ENCODE assay signal across 21 cellular contexts in the genomic region with DNA sequence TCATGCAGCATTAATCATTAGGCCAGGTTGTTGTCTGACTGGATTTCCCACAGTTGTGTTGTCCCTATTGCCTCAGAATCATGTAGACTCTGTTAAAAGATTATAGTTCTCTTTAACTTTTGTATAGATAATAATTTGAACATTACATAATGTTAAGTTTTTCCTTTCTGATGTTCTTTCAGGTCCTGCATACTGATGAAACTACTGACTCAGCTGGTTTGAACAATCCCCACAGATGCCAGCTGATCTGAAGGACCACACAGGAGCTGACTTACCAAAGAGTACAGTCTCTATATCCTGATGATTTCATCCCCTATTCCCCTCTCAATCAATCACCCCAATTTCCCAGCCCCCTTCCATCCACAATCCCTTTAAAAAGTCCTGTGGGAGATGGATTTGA.
A peak's percentile ranks its signal among the peaks of the same experiment; 100 is the strongest.
DNase-seq lines count a peak whose midpoint lies in the region; ATAC-seq, FAIRE-seq and TF ChIP-seq lines count a peak whose summit lies in the region.
"Had no signal": no experiment of that assay in that cellular context is flagged by ENCODE, and none has a peak within 500 bp of the region (broad histone marks: within the 10 kb centered on the region; RNA-seq: fewer than 3 reads in every experiment).

No MANE protein-coding gene starts in this region.

- TF ChIP-seq POLR2A in A549 (IDR thresholded peaks at IDR 0.05; ENCODE audit: low read length): no peak

- TF ChIP-seq CTCF in A549 (IDR thresholded peaks at IDR 0.05): no peak
- TF ChIP-seq CTCF in GM23338 (conservative IDR thresholded peaks at IDR 0.05; ENCODE audit: low read depth in 2 of 2): no peak
- no peak for TF ChIP-seq CTCF in epithelial cell of esophagus (IDR thresholded peaks at IDR 0.05; ENCODE audit: insufficient read depth, low read depth, low read length, missing control alignments)
- no peak for TF ChIP-seq CTCF in WERI-Rb-1 (IDR thresholded peaks at IDR 0.05; ENCODE audit: low read depth, low read length)

- H3K9me3 Mint-ChIP-seq in GM23338: no peaks in the 10 kb centered on the region

- H3K4me1 Mint-ChIP-seq in GM23338: no peaks in the 10 kb centered on the region
- H3K4me1 Mint-ChIP-seq: B cell had no signal

- H3K27me3 Mint-ChIP-seq in GM23338 (ENCODE audit: insufficient read depth, low read depth, poor library complexity): no peaks in the 10 kb centered on the region
- H3K27me3 Mint-ChIP-seq: B cell; CD4-positive, alpha-beta T cell had no signal

- FAIRE-seq in A549 (lab: Jason Lieb, UNC): no peak
- FAIRE-seq: D721Med, GM12891, GM19239 had no signal

- no peak overlapping the region for H3K4me3 ChIP-seq in A549
- H3K4me3 ChIP-seq in GM23338: no peak overlapping the region
- H3K4me3 ChIP-seq in epithelial cell of esophagus (ENCODE audit: low read length): no peak overlapping the region
- no peak overlapping the region for H3K4me3 ChIP-seq in WERI-Rb-1 (ENCODE audit: low read depth, low read length)
- H3K4me3 ChIP-seq: BLaER1 treated with 17β-estradiol and CSF1 and Interleukin-3, amounts not matched to agents 10 nM and 100 nM had no signal

- peak overlapping the region; percentile 39; the same call in 1 of the 2 replicates for H3K27ac Mint-ChIP-seq in GM23338
- H3K27ac Mint-ChIP-seq: B cell; CD4-positive, alpha-beta T cell; CD8-positive, alpha-beta T cell had no signal

- TF ChIP-seq RAD21 in A549 (conservative IDR thresholded peaks at IDR 0.05 in 1 of 2, IDR thresholded peaks at IDR 0.05 in 1 of 2): no peak

- no peaks in the 10 kb centered on the region for H3K9me2 ChIP-seq in GM23338 (ENCODE audit: insufficient read depth)

- ATAC-seq in A549 (no peak), GM23338 (no peak), left cardiac atrium (no peak), GM21619 (IDR thresholded peaks at IDR 0.05; ENCODE audit: unreplicated experiment) (no peak)
- ATAC-seq: CD8-positive, alpha-beta T cell had no signal

- intact Hi-C loops in left cardiac atrium (cut with DNase I): no loop called here

- no peaks in the 10 kb centered on the region for H3K79me2 ChIP-seq in GM23338 (replicated peaks; ENCODE audit: insufficient read depth)

- no peaks in the 10 kb centered on the region for H3K36me3 ChIP-seq in GM23338 (ENCODE audit: insufficient read depth)
- H3K36me3 ChIP-seq in WERI-Rb-1: no peaks in the 10 kb centered on the region
- H3K36me3 ChIP-seq: BLaER1 treated with 17β-estradiol and CSF1 and Interleukin-3, amounts not matched to agents 10 nM and 100 nM had no signal

- no peaks in the 10 kb centered on the region for H3F3A ChIP-seq in GM23338 (replicated peaks; ENCODE audit: low read depth)

- no peak overlapping the region for H3K4me3 Mint-ChIP-seq in GM23338
- H3K4me3 Mint-ChIP-seq: B cell; CD4-positive, alpha-beta T cell; CD8-positive, alpha-beta T cell had no signal

- H3K9me3 ChIP-seq in A549 (no peaks in the 10 kb centered on the region), WERI-Rb-1 (ENCODE audit: severe bottlenecking) (no peaks in the 10 kb centered on the region)
- H3K9me3 ChIP-seq: Caco-2 had no signal

- POLR2A ChIA-PET in A549 (lab: Yijun Ruan, JAX): no interaction called here

- H3K4me2 ChIP-seq in A549: no peak overlapping the region
- no peak overlapping the region for H3K4me2 ChIP-seq in GM23338
- H3K4me2 ChIP-seq: BLaER1 treated with 17β-estradiol and CSF1 and Interleukin-3, amounts not matched to agents 10 nM and 100 nM had no signal

- no peaks in the 10 kb centered on the region for H3K36me3 Mint-ChIP-seq in GM23338 (ENCODE audit: low read depth)
- H3K36me3 Mint-ChIP-seq: CD8-positive, alpha-beta T cell had no signal

- H2AFZ ChIP-seq in GM23338: no peak overlapping the region

- no peak for TF ChIP-seq EP300 in A549 (IDR thresholded peaks at IDR 0.05)

- H3K27ac ChIP-seq in A549 (no peak overlapping the region), GM23338 (ENCODE audit: low read depth) (no peak overlapping the region), WERI-Rb-1 (no peak overlapping the region)
- H3K27ac ChIP-seq: BLaER1 treated with 17β-estradiol and CSF1 and Interleukin-3, amounts not matched to agents 10 nM and 100 nM; C4-2B had no signal

- H3K4me1 ChIP-seq in A549: no peaks in the 10 kb centered on the region
- H3K4me1 ChIP-seq in GM23338 (ENCODE audit: insufficient read depth): no peaks in the 10 kb centered on the region
- H3K4me1 ChIP-seq: BLaER1 treated with 17β-estradiol and CSF1 and Interleukin-3, amounts not matched to agents 10 nM and 100 nM; Caco-2 had no signal

- H3K27me3 ChIP-seq in GM23338 (ENCODE audit: insufficient read depth): no peaks in the 10 kb centered on the region
- no peaks in the 10 kb centered on the region for H3K27me3 ChIP-seq in WERI-Rb-1 (ENCODE audit: insufficient read depth, low read depth, severe bottlenecking)
- H3K27me3 ChIP-seq: BLaER1 treated with 17β-estradiol and CSF1 and Interleukin-3, amounts not matched to agents 10 nM and 100 nM had no signal

- no peak for DNase-seq in A549 (ENCODE audit: low read depth in 1 of 2, low spot score in 1 of 2)
- DNase-seq in GM23338 (ENCODE audit: low spot score): no peak
- peak; percentile 21 for DNase-seq in amniotic epithelial cell (ENCODE audit: low read depth)
- DNase-seq in epithelial cell of esophagus (ENCODE audit: low read depth): peak; percentile 36
- no peak for DNase-seq in left cardiac atrium
- DNase-seq in WERI-Rb-1: no peak
- DNase-seq: 8988T; AML-193; Caco-2; Calu3; CD4-positive, alpha-beta T cell; CD8-positive, alpha-beta T cell; DMS79 treated with DMSO at 0.1 percent for 48 hours; GF-D8 had no signal

- no peaks in the 10 kb centered on the region for H4K20me1 ChIP-seq in GM23338 (replicated peaks; ENCODE audit: insufficient read depth)
- H4K20me1 ChIP-seq: BLaER1 treated with 17β-estradiol and CSF1 and Interleukin-3, amounts not matched to agents 10 nM and 100 nM had no signal

- CTCF ChIA-PET in A549 (lab: Yijun Ruan, JAX): no interaction called here

TF ChIP-seq in A549, 52 proteins besides CTCF, POLR2A, EP300 and RAD21:
- TF ChIP-seq MAFK (IDR thresholded peaks at IDR 0.05; ENCODE audit: partially characterized antibody) (peak; percentile 60), HOXA7 (CRISPR knock-in tag; IDR thresholded peaks at IDR 0.05) (no peak), SREBF2 (IDR thresholded peaks at IDR 0.05) (no peak), CHD2 (IDR thresholded peaks at IDR 0.05; ENCODE audit: low read length, partially characterized antibody) (no peak)

TF ChIP-seq in GM23338, 12 proteins besides CTCF, POLR2A, EP300 and RAD21:
- TF ChIP-seq, protein P1, sequence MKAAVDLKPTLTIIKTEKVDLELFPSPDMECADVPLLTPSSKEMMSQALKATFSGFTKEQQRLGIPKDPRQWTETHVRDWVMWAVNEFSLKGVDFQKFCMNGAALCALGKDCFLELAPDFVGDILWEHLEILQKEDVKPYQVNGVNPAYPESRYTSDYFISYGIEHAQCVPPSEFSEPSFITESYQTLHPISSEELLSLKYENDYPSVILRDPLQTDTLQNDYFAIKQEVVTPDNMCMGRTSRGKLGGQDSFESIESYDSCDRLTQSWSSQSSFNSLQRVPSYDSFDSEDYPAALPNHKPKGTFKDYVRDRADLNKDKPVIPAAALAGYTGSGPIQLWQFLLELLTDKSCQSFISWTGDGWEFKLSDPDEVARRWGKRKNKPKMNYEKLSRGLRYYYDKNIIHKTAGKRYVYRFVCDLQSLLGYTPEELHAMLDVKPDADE (IDR thresholded peaks at IDR 0.05): no peak
- TF ChIP-seq NANOG (IDR thresholded peaks at IDR 0.05; ENCODE audit: borderline replicate concordance): no peak
- TF ChIP-seq CREB1 (CRISPR knock-in tag; IDR thresholded peaks at IDR 0.05; ENCODE audit: low read depth): no peak
- no peak for TF ChIP-seq STAT1 (IDR thresholded peaks at IDR 0.05; ENCODE audit: unreplicated experiment)
- no peak for TF ChIP-seq JUNB (IDR thresholded peaks at IDR 0.05; ENCODE audit: unreplicated experiment)
- no peak for TF ChIP-seq EZH2 (IDR thresholded peaks at IDR 0.05; ENCODE audit: low read depth, unreplicated experiment)
- no peak for TF ChIP-seq EZH2phosphoT487 (IDR thresholded peaks at IDR 0.05; ENCODE audit: unreplicated experiment)
- TF ChIP-seq, protein P2, sequence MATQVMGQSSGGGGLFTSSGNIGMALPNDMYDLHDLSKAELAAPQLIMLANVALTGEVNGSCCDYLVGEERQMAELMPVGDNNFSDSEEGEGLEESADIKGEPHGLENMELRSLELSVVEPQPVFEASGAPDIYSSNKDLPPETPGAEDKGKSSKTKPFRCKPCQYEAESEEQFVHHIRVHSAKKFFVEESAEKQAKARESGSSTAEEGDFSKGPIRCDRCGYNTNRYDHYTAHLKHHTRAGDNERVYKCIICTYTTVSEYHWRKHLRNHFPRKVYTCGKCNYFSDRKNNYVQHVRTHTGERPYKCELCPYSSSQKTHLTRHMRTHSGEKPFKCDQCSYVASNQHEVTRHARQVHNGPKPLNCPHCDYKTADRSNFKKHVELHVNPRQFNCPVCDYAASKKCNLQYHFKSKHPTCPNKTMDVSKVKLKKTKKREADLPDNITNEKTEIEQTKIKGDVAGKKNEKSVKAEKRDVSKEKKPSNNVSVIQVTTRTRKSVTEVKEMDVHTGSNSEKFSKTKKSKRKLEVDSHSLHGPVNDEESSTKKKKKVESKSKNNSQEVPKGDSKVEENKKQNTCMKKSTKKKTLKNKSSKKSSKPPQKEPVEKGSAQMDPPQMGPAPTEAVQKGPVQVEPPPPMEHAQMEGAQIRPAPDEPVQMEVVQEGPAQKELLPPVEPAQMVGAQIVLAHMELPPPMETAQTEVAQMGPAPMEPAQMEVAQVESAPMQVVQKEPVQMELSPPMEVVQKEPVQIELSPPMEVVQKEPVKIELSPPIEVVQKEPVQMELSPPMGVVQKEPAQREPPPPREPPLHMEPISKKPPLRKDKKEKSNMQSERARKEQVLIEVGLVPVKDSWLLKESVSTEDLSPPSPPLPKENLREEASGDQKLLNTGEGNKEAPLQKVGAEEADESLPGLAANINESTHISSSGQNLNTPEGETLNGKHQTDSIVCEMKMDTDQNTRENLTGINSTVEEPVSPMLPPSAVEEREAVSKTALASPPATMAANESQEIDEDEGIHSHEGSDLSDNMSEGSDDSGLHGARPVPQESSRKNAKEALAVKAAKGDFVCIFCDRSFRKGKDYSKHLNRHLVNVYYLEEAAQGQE (IDR thresholded peaks at IDR 0.05; ENCODE audit: unreplicated experiment): no peak
- no peak for TF ChIP-seq ZNF331 (CRISPR knock-in tag; IDR thresholded peaks at IDR 0.05; ENCODE audit: low read depth)

Comparison
In these comparisons a context has a peak if more than half of its experiments do, and no peak if none do; other contexts are left out.
1. DNase-seq: peak in amniotic epithelial cell (single experiment) and epithelial cell of esophagus (single experiment); none in A549 (0 of 2), GM23338 (single experiment), left cardiac atrium (single experiment) and WERI-Rb-1 (single experiment).